Comparison of ENCODE assay signal across 27 cellular contexts in the genomic region with DNA sequence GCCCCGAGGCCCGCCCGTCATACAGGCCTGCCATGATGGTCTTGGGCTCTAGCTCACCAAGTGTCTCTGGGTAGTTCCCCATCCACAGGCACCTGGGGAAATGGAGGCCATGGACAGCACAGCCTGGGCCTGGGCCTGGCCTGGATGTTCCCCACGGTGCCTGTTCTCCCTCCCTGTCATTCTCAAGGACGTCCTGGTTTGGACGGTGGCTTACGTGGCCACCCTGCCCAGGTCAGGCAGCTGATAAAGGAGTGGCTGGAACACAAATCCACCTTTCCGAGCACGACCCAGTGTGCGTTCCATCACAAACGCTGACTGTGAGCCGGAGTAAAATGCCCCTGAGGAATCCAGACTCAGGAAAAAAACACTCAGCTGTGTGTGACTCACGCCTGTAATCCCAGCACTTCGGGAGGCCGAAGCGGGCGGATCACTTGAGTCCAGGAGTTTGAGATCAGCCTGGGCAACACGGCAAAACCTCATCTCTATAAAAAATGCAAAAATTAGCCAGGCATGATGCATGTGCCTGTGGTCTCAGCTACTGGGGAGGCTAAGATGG. TPM values are rescaled to one million over a fixed set of nuclear protein-coding genes. Genes with fewer than 3 reads are reported as not detected.
DNase-seq lines count a peak whose midpoint lies in the region; ATAC-seq, FAIRE-seq and TF ChIP-seq lines count a peak whose summit lies in the region.
"Had no signal": no experiment of that assay in that cellular context is flagged by ENCODE, and none has a peak within 500 bp of the region (broad histone marks: within the 10 kb centered on the region; RNA-seq: fewer than 3 reads in every experiment).

No MANE protein-coding gene starts in this region.

- no peak for TF ChIP-seq POLR2A in H54 (IDR thresholded peaks at IDR 0.05; ENCODE audit: low read depth, low read length)

- TF ChIP-seq CTCF in epithelial cell of esophagus (IDR thresholded peaks at IDR 0.05; ENCODE audit: insufficient read depth, low read depth, low read length, missing control alignments) (no peak), retinal pigment epithelial cell (conservative IDR thresholded peaks at IDR 0.05; ENCODE audit: low read depth, low read length) (no peak)

- DNase-seq in H54 (ENCODE audit: insufficient read length, low spot score) (peak; percentile 47), RPMI7951 (ENCODE audit: low read depth) (peak; percentile 14), epithelial cell of esophagus (ENCODE audit: low read depth) (peak; percentile 28), retinal pigment epithelial cell (ENCODE audit: low read depth) (peak; percentile 54), NCI-H1105 (lab: John Stamatoyannopoulos, UW) (no peak)
- DNase-seq: activated CD4-positive, alpha-beta T cell treated with anti-CD3 and anti-CD28 coated beads, Interleukin-2, amount 10 ng/mL, durations not matched to agents 24 days and 14 days; activated naive CD8-positive, alpha-beta T cell treated with anti-CD3 and anti-CD28 coated beads for 36 hours; CD8-positive, alpha-beta T cell; cortex of kidney; DMS153; HCEC 1CT; head of caudate nucleus; mucosa of descending colon; NCI-H1417 treated with DMSO at 0.1 percent for 48 hours; NCI-H510A; nephron progenitor cell; small intestine; stimulated activated CD4-positive, alpha-beta T cell treated with anti-CD3 and anti-CD28 coated beads, Interleukin-2, amount 100 ng/mL, for 48 hours; stimulated activated naive CD4-positive, alpha-beta T cell treated with Interleukin-2 at 50 U/mL for 16 hours had no signal

- no peak for FAIRE-seq in H54 (lab: Jason Lieb, UNC)
- FAIRE-seq: endometrium, GM12878, small intestine had no signal

- H3K4me3 ChIP-seq in epithelial cell of esophagus (ENCODE audit: low read length) = no peak overlapping the region
- H3K4me3 ChIP-seq in retinal pigment epithelial cell (ENCODE audit: low read length) = no peak overlapping the region
- H3K4me3 ChIP-seq: GM12878, mucosa of descending colon, SJSA1, tibial nerve had no signal

- ATAC-seq in HG03045 (IDR thresholded peaks at IDR 0.05; ENCODE audit: unreplicated experiment) = no peak
- no peak for ATAC-seq in SK-N-SH treated with all-trans-retinoic acid at 6 μM for 48 hours
- no peak for ATAC-seq in HG03097 (IDR thresholded peaks at IDR 0.05; ENCODE audit: low FRiP score, unreplicated experiment)
- ATAC-seq: CD8-positive, alpha-beta T cell; GM12878; mucosa of descending colon; Panc1 had no signal

TF ChIP-seq in SK-N-SH treated with all-trans-retinoic acid at 6 μM for 48 hours, 23 proteins besides CTCF, POLR2A, EP300 and RAD21:
- TF ChIP-seq, protein P1, sequence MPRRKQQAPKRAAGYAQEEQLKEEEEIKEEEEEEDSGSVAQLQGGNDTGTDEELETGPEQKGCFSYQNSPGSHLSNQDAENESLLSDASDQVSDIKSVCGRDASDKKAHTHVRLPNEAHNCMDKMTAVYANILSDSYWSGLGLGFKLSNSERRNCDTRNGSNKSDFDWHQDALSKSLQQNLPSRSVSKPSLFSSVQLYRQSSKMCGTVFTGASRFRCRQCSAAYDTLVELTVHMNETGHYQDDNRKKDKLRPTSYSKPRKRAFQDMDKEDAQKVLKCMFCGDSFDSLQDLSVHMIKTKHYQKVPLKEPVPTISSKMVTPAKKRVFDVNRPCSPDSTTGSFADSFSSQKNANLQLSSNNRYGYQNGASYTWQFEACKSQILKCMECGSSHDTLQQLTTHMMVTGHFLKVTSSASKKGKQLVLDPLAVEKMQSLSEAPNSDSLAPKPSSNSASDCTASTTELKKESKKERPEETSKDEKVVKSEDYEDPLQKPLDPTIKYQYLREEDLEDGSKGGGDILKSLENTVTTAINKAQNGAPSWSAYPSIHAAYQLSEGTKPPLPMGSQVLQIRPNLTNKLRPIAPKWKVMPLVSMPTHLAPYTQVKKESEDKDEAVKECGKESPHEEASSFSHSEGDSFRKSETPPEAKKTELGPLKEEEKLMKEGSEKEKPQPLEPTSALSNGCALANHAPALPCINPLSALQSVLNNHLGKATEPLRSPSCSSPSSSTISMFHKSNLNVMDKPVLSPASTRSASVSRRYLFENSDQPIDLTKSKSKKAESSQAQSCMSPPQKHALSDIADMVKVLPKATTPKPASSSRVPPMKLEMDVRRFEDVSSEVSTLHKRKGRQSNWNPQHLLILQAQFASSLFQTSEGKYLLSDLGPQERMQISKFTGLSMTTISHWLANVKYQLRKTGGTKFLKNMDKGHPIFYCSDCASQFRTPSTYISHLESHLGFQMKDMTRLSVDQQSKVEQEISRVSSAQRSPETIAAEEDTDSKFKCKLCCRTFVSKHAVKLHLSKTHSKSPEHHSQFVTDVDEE (CRISPR knock-in tag; IDR thresholded peaks at IDR 0.05) = no peak
- TF ChIP-seq ZNF70 (CRISPR knock-in tag; IDR thresholded peaks at IDR 0.05) (no peak), TCF4 (CRISPR knock-in tag; IDR thresholded peaks at IDR 0.05; ENCODE audit: borderline replicate concordance) (no peak), GLIS3 (CRISPR knock-in tag; IDR thresholded peaks at IDR 0.05) (no peak), ESRRG (CRISPR knock-in tag; IDR thresholded peaks at IDR 0.05) (no peak), PPARA (CRISPR knock-in tag; IDR thresholded peaks at IDR 0.05; ENCODE audit: borderline replicate concordance) (no peak), TOX (CRISPR knock-in tag; IDR thresholded peaks at IDR 0.05; ENCODE audit: borderline replicate concordance) (no peak)

RNA-seq across cellular contexts. Expression of a gene that starts 41.2 kb away (rescaled TPM):
- 0.96 and 1.1 TPM in 2 replicates for total RNA-seq in RPMI7951 (2014; rRNA removed; shearing (Covaris generic))

RNA-seq across cellular contexts. Expression of a gene that starts 49.2 kb away (rescaled TPM):
- total RNA-seq in RPMI7951 (2014; rRNA removed; shearing (Covaris generic)) = 29.7 and 34.4 TPM in 2 replicates
